Comparison of ENCODE assay signal across 16 cellular contexts in genomic region chr2:191009541-191010374, GRCh38. TPM values are rescaled to one million over a fixed set of nuclear protein-coding genes. Genes with fewer than 3 reads are reported as not detected.
DNase-seq lines count a peak whose midpoint lies in the region; ATAC-seq and TF ChIP-seq lines count a peak whose summit lies in the region.
"Had no signal": no experiment of that assay in that cellular context is flagged by ENCODE, and none has a peak within 500 bp of the region (broad histone marks: within the 10 kb centered on the region; RNA-seq: fewer than 3 reads in every experiment).

No MANE protein-coding gene starts in this region.

- peaks cover 53% of the 10 kb centered on the region for H3K4me1 Mint-ChIP-seq in activated CD4-positive, alpha-beta T cell treated with anti-CD3 and anti-CD28 coated beads, Interleukin-2, amount 10 ng/mL, durations not matched to agents 7 days and 5 days
- H3K4me1 Mint-ChIP-seq in activated naive CD8-positive, alpha-beta T cell treated with anti-CD3 and anti-CD28 coated beads, Interleukin-2, amount 10 ng/mL, durations not matched to agents 7 days and 5 days = peaks cover 51% of the 10 kb centered on the region
- peaks cover 19 to 63% (median 52%) of the 10 kb centered on the region in 4 donors for H3K4me1 Mint-ChIP-seq in naive thymus-derived CD8-positive, alpha-beta T cell

- H3K4me3 ChIP-seq in GM23248 = peak overlapping the region; percentile 83; the same call in 1 of the 2 replicates
- no peak overlapping the region for H3K4me3 ChIP-seq in testis
- H3K4me3 ChIP-seq: hepatocyte, tibial artery had no signal

- no peak for ATAC-seq in activated naive CD8-positive, alpha-beta T cell treated with anti-CD3 and anti-CD28 coated beads, Interleukin-2, amount 10 ng/mL, durations not matched to agents 7 days and 5 days (ENCODE audit: low read depth)
- no peak for ATAC-seq in naive thymus-derived CD8-positive, alpha-beta T cell
- ATAC-seq: left colon had no signal

- H3K9me3 ChIP-seq in GM23248 (ENCODE audit: low read depth) (no peaks in the 10 kb centered on the region), testis (no peaks in the 10 kb centered on the region)
- H3K9me3 ChIP-seq: Caco-2, tibial artery had no signal

- 87 to 90% methylated on average over 4 of the region's 4 CpGs for WGBS in GM23248 (ENCODE audit: low coverage in 1 of 2, low lambda C conversion rate in 2 of 2, missing lambda C conversion rate in 2 of 2), 2 experiments
- WGBS in testis, 2 donors = 92 to 98% methylated on average over 4 of the region's 4 CpGs

- in situ Hi-C loops in GM23248 (cut with MboI) = no loop called here

- H3K79me2 ChIP-seq in GM23248 (ENCODE audit: insufficient read depth) = peaks cover 82% of the 10 kb centered on the region

- H3K36me3 ChIP-seq in GM23248 (ENCODE audit: low read depth) (peaks cover 61% of the 10 kb centered on the region), testis (ENCODE audit: low read depth, missing control alignments) (peaks cover 7% of the 10 kb centered on the region)

- peak overlapping the region; percentile 75 for H3K4me3 Mint-ChIP-seq in activated CD4-positive, alpha-beta T cell treated with anti-CD3 and anti-CD28 coated beads, Interleukin-2, amount 10 ng/mL, durations not matched to agents 7 days and 5 days
- peak overlapping the region; percentile 72 for H3K4me3 Mint-ChIP-seq in activated naive CD8-positive, alpha-beta T cell treated with anti-CD3 and anti-CD28 coated beads, Interleukin-2, amount 10 ng/mL, durations not matched to agents 7 days and 5 days
- H3K4me3 Mint-ChIP-seq in naive thymus-derived CD8-positive, alpha-beta T cell = peak overlapping the region in 9 of 10 donors; percentile 12 to 76 (median 36)

- H3F3A ChIP-seq in GM23248 (ENCODE audit: insufficient read depth) = peaks cover 49% of the 10 kb centered on the region; the same call in 1 of the 2 replicates

- no peaks in the 10 kb centered on the region for H3K27me3 ChIP-seq in GM23248 (replicated peaks; ENCODE audit: insufficient read depth)
- H3K27me3 ChIP-seq in testis = no peaks in the 10 kb centered on the region
- H3K27me3 ChIP-seq: hepatocyte, tibial artery had no signal

- POLR2A ChIA-PET in activated CD4-positive, alpha-beta T cell treated with anti-CD3 and anti-CD28 coated beads, Interleukin-2, amount 10 ng/mL, durations not matched to agents 7 days and 5 days (lab: Charles Lee) = no interaction called here
- POLR2A ChIA-PET in activated naive CD8-positive, alpha-beta T cell treated with anti-CD3 and anti-CD28 coated beads, Interleukin-2, amount 10 ng/mL, durations not matched to agents 7 days and 5 days (lab: Charles Lee) = interaction anchor here (1.0 to 7.3 kb wide), 3 partner anchors 10 to 128 kb away, joined by 3 to 125 read pairs (median 73); no protein-coding TSS in a partner anchor
- POLR2A ChIA-PET in naive thymus-derived CD8-positive, alpha-beta T cell (lab: Charles Lee) = no interaction called here

- peak overlapping the region; percentile 70 for H3K27ac Mint-ChIP-seq in activated CD4-positive, alpha-beta T cell treated with anti-CD3 and anti-CD28 coated beads, Interleukin-2, amount 10 ng/mL, durations not matched to agents 7 days and 5 days
- peak overlapping the region; percentile 71 for H3K27ac Mint-ChIP-seq in activated naive CD8-positive, alpha-beta T cell treated with anti-CD3 and anti-CD28 coated beads, Interleukin-2, amount 10 ng/mL, durations not matched to agents 7 days and 5 days
- H3K27ac Mint-ChIP-seq in naive thymus-derived CD8-positive, alpha-beta T cell = peak overlapping the region in 8 of 10 donors; percentile 51 to 89 (median 83)

- peak overlapping the region; percentile 91 for H3K4me2 ChIP-seq in GM23248 (ENCODE audit: unreplicated experiment)
- H3K4me2 ChIP-seq: hepatocyte had no signal

- no peak for DNase-seq in activated CD4-positive, alpha-beta T cell treated with anti-CD3 and anti-CD28 coated beads, Interleukin-2, amount 10 ng/mL, durations not matched to agents 7 days and 5 days
- DNase-seq in activated CD4-positive, alpha-beta T cell treated with anti-CD3 and anti-CD28 coated beads for 48 hours = no peak
- DNase-seq in GM23248 (peak; percentile 77), NCI-H526 (lab: John Stamatoyannopoulos, UW) (no peak), cerebellum (ENCODE audit: low spot score) (no peak), testis (no peak)
- DNase-seq in activated naive CD8-positive, alpha-beta T cell treated with anti-CD3 and anti-CD28 coated beads, Interleukin-2, amount 10 ng/mL, durations not matched to agents 7 days and 5 days = no peak
- no peak for DNase-seq in naive thymus-derived CD8-positive, alpha-beta T cell
- DNase-seq: anterior cingulate cortex, Caco-2, cortex of kidney, left colon, NCI-H1436 treated with DMSO at 0.1 percent for 48 hours, SHP77, tibial artery had no signal

- no peaks in the 10 kb centered on the region for H3K27me3 Mint-ChIP-seq in activated CD4-positive, alpha-beta T cell treated with anti-CD3 and anti-CD28 coated beads, Interleukin-2, amount 10 ng/mL, durations not matched to agents 7 days and 5 days
- no peaks in the 10 kb centered on the region for H3K27me3 Mint-ChIP-seq in activated naive CD8-positive, alpha-beta T cell treated with anti-CD3 and anti-CD28 coated beads, Interleukin-2, amount 10 ng/mL, durations not matched to agents 7 days and 5 days
- no peaks in the 10 kb centered on the region for H3K27me3 Mint-ChIP-seq in naive thymus-derived CD8-positive, alpha-beta T cell

- H3K9ac ChIP-seq in GM23248 = no peak overlapping the region; the same call in 1 of the 2 replicates

- H3K27ac ChIP-seq in GM23248 (peak overlapping the region; percentile 2; the same call in 1 of the 2 replicates), testis (no peak overlapping the region)
- H3K27ac ChIP-seq: hepatocyte, tibial artery had no signal

- H3K9me3 Mint-ChIP-seq in activated CD4-positive, alpha-beta T cell treated with anti-CD3 and anti-CD28 coated beads, Interleukin-2, amount 10 ng/mL, durations not matched to agents 7 days and 5 days = peaks cover 13% of the 10 kb centered on the region
- peaks cover 5% of the 10 kb centered on the region for H3K9me3 Mint-ChIP-seq in activated naive CD8-positive, alpha-beta T cell treated with anti-CD3 and anti-CD28 coated beads, Interleukin-2, amount 10 ng/mL, durations not matched to agents 7 days and 5 days
- H3K9me3 Mint-ChIP-seq in naive thymus-derived CD8-positive, alpha-beta T cell = peaks cover 0 to 4% (median 0%) of the 10 kb centered on the region in 9 donors

- H4K20me1 ChIP-seq in GM23248 (ENCODE audit: insufficient read depth) = no peaks in the 10 kb centered on the region; the same call in 1 of the 2 replicates

- intact Hi-C loops in testis (cut with DNase I; ENCODE audit: low total_unique reads) = no loop called here

- H3K9me2 ChIP-seq in GM23248 (ENCODE audit: insufficient read depth) = no peaks in the 10 kb centered on the region

- H3K36me3 Mint-ChIP-seq in activated CD4-positive, alpha-beta T cell treated with anti-CD3 and anti-CD28 coated beads, Interleukin-2, amount 10 ng/mL, durations not matched to agents 7 days and 5 days (ENCODE audit: low read depth) = peaks cover 55% of the 10 kb centered on the region
- peaks cover 53% of the 10 kb centered on the region for H3K36me3 Mint-ChIP-seq in activated naive CD8-positive, alpha-beta T cell treated with anti-CD3 and anti-CD28 coated beads, Interleukin-2, amount 10 ng/mL, durations not matched to agents 7 days and 5 days
- peaks cover 23 to 62% (median 54%) of the 10 kb centered on the region in 3 donors for H3K36me3 Mint-ChIP-seq in naive thymus-derived CD8-positive, alpha-beta T cell

- TF ChIP-seq CTCF in testis (IDR thresholded peaks at IDR 0.05) = no peak

- H3K4me1 ChIP-seq in GM23248 (ENCODE audit: insufficient read depth) (peaks cover 40% of the 10 kb centered on the region), testis (peaks cover 13% of the 10 kb centered on the region)

- CTCF ChIA-PET in activated CD4-positive, alpha-beta T cell treated with anti-CD3 and anti-CD28 coated beads, Interleukin-2, amount 10 ng/mL, durations not matched to agents 7 days and 5 days (lab: Charles Lee) = no interaction called here

- TF ChIP-seq POLR2A in testis (IDR thresholded peaks at IDR 0.05) = no peak

- no peak overlapping the region for H2AFZ ChIP-seq in GM23248
- H2AFZ ChIP-seq: hepatocyte had no signal

RNA-seq across cellular contexts. Expression of gene STAT1, which starts 4.2 kb away (rescaled TPM):
- total RNA-seq in activated CD4-positive, alpha-beta T cell treated with anti-CD3 and anti-CD28 coated beads, Interleukin-2, amount 10 ng/mL, durations not matched to agents 7 days and 5 days = 100 to 1,000 TPM; 876 to 958 TPM
- 227 and 232 TPM in 2 replicates for total RNA-seq in GM23248 (2014; rRNA removed; shearing (Covaris generic))
- polyA plus RNA-seq in GM23248 (2016; fragmentation: Nextera tagmentation; extraction: Ambion mirVana) (237 and 238 TPM in 2 replicates), testis (ENCODE audit: insufficient read depth, low read depth, low replicate concordance) (87.1 TPM)
- total RNA-seq in activated naive CD8-positive, alpha-beta T cell treated with anti-CD3 and anti-CD28 coated beads, Interleukin-2, amount 10 ng/mL, durations not matched to agents 7 days and 5 days = 100 to 1,000 TPM; 544 to 571 TPM
- 10 to 100 TPM; 62.8 to 74.9 TPM for total RNA-seq in naive thymus-derived CD8-positive, alpha-beta T cell
- polyA plus RNA-seq in naive thymus-derived CD8-positive, alpha-beta T cell = 100 to 1,000 TPM; 154 to 231 (median 217) TPM
- total RNA-seq in cerebellum (24.7 TPM), testis (10 to 100 TPM; 52.7 to 60.5 TPM)
